Comparison of ENCODE assay signal across 2 cellular contexts in the genomic region with DNA sequence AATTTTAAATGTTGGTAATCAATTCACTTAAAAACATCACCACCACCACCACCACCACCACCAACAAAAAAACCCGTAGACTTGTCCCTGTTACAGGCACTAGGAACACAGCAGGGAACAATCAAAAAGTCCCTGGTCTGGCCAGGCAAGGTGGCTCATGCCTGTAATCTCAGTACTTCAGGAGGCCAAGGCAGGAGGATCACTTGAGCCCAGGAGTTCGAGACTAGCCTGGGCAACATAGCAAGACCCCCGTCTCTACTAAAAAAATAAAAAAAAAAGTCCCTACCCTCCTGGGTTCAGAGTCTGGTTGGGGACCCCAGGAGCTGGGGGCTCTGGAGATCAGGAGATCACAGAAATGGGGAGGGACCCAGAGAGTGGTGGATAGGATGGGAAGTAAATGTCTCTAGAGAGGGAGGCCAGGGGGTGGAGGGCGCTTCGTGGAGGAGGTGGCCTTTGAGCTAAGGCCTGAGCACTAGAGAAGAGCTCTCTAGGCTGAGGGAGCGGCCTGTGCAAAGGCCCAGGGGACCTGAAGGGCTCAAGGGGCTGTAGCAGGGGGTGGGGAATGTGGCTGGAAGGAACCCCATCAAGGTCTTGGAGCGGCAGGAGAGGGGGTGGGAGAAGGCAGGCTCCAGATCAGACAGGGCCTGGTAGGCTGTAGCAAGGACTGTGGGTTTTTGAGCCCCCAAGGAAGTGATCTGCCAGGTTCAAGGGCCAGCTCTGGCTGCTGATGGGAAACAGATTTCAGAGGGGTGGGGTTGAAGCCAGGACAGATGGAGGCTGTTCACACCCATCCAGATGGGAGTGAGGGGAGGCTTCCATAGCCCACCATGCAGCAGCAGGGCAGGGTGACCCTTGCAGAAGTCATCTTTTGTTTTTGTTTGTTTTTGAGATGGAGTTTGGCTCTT.
TF ChIP-seq lines count a peak whose summit lies in the region.

No MANE protein-coding gene starts in this region.

TF ChIP-seq in IMR-90, 13 proteins besides CTCF, POLR2A, EP300 and RAD21:
- TF ChIP-seq RCOR1 (IDR thresholded peaks at IDR 0.05; ENCODE audit: insufficient replicate concordance, low read length) (no peak), MAZ (IDR thresholded peaks at IDR 0.05; ENCODE audit: borderline replicate concordance, low read depth, low read length) (no peak), BHLHE40 (IDR thresholded peaks at IDR 0.05; ENCODE audit: low read depth, low read length) (no peak), NFE2L2 (IDR thresholded peaks at IDR 0.05; ENCODE audit: low read depth, low read length) (no peak), MAFK (IDR thresholded peaks at IDR 0.05; ENCODE audit: low read depth, low read length) (no peak), FOS (IDR thresholded peaks at IDR 0.05; ENCODE audit: low read depth, low read length) (no peak), MXI1 (IDR thresholded peaks at IDR 0.05; ENCODE audit: borderline replicate concordance, low read depth, low read length) (no peak), CHD1 (IDR thresholded peaks at IDR 0.05; ENCODE audit: low read depth, low read length) (no peak)
- TF ChIP-seq, protein P1, sequence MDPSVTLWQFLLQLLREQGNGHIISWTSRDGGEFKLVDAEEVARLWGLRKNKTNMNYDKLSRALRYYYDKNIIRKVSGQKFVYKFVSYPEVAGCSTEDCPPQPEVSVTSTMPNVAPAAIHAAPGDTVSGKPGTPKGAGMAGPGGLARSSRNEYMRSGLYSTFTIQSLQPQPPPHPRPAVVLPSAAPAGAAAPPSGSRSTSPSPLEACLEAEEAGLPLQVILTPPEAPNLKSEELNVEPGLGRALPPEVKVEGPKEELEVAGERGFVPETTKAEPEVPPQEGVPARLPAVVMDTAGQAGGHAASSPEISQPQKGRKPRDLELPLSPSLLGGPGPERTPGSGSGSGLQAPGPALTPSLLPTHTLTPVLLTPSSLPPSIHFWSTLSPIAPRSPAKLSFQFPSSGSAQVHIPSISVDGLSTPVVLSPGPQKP (IDR thresholded peaks at IDR 0.05; ENCODE audit: borderline replicate concordance, low read depth, low read length): no peak
- TF ChIP-seq, protein P2, sequence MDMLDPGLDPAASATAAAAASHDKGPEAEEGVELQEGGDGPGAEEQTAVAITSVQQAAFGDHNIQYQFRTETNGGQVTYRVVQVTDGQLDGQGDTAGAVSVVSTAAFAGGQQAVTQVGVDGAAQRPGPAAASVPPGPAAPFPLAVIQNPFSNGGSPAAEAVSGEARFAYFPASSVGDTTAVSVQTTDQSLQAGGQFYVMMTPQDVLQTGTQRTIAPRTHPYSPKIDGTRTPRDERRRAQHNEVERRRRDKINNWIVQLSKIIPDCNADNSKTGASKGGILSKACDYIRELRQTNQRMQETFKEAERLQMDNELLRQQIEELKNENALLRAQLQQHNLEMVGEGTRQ (IDR thresholded peaks at IDR 0.05; ENCODE audit: low read depth, low read length): no peak

TF ChIP-seq in GM12878, 131 proteins besides CTCF, POLR2A, EP300 and RAD21:
- no peak for TF ChIP-seq YY1 (IDR thresholded peaks at IDR 0.05; ENCODE audit: low read depth, low read length)
- TF ChIP-seq, protein P3, sequence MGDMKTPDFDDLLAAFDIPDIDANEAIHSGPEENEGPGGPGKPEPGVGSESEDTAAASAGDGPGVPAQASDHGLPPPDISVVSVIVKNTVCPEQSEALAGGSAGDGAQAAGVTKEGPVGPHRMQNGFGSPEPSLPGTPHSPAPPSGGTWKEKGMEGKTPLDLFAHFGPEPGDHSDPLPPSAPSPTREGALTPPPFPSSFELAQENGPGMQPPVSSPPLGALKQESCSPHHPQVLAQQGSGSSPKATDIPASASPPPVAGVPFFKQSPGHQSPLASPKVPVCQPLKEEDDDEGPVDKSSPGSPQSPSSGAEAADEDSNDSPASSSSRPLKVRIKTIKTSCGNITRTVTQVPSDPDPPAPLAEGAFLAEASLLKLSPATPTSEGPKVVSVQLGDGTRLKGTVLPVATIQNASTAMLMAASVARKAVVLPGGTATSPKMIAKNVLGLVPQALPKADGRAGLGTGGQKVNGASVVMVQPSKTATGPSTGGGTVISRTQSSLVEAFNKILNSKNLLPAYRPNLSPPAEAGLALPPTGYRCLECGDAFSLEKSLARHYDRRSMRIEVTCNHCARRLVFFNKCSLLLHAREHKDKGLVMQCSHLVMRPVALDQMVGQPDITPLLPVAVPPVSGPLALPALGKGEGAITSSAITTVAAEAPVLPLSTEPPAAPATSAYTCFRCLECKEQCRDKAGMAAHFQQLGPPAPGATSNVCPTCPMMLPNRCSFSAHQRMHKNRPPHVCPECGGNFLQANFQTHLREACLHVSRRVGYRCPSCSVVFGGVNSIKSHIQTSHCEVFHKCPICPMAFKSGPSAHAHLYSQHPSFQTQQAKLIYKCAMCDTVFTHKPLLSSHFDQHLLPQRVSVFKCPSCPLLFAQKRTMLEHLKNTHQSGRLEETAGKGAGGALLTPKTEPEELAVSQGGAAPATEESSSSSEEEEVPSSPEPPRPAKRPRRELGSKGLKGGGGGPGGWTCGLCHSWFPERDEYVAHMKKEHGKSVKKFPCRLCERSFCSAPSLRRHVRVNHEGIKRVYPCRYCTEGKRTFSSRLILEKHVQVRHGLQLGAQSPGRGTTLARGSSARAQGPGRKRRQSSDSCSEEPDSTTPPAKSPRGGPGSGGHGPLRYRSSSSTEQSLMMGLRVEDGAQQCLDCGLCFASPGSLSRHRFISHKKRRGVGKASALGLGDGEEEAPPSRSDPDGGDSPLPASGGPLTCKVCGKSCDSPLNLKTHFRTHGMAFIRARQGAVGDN (IDR thresholded peaks at IDR 0.05): no peak
- no peak for TF ChIP-seq GATAD2B (conservative IDR thresholded peaks at IDR 0.05; ENCODE audit: low read depth)
- TF ChIP-seq PML (IDR thresholded peaks at IDR 0.05; ENCODE audit: low read length): no peak
- TF ChIP-seq, protein P4, sequence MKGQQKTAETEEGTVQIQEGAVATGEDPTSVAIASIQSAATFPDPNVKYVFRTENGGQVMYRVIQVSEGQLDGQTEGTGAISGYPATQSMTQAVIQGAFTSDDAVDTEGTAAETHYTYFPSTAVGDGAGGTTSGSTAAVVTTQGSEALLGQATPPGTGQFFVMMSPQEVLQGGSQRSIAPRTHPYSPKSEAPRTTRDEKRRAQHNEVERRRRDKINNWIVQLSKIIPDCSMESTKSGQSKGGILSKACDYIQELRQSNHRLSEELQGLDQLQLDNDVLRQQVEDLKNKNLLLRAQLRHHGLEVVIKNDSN (IDR thresholded peaks at IDR 0.05; ENCODE audit: borderline replicate concordance, extremely low read length, insufficient read depth, low read depth, low read length): no peak
- TF ChIP-seq CREB1 (IDR thresholded peaks at IDR 0.05; ENCODE audit: low read depth): no peak
- TF ChIP-seq ZBED1 (IDR thresholded peaks at IDR 0.05; ENCODE audit: borderline replicate concordance): no peak
- no peak for TF ChIP-seq SRF (IDR thresholded peaks at IDR 0.05; ENCODE audit: low read depth in 2 of 2, low read length in 2 of 2)
- TF ChIP-seq BACH1 (IDR thresholded peaks at IDR 0.05; ENCODE audit: borderline replicate concordance): no peak
- TF ChIP-seq STAT3 (IDR thresholded peaks at IDR 0.05; ENCODE audit: low read depth, low read length): no peak
